Comparison of ENCODE assay signal across 20 cellular contexts in genomic region chr17:67833134-67833533, GRCh38.
"Had no signal": no experiment of that assay in that cellular context is flagged by ENCODE, and none has a peak within 500 bp of the region (broad histone marks: within the 10 kb centered on the region; RNA-seq: fewer than 3 reads in every experiment).

No MANE protein-coding gene starts in this region.

- H3K4me2 ChIP-seq: smooth muscle cell had no signal

- H3K36me3 ChIP-seq: lower lobe of right lung, tibial artery had no signal

- H3K27ac Mint-ChIP-seq: progenitor cell of endocrine pancreas; stimulated activated memory B cell treated with anti-CD40 and anti-IgM and Interleukin-4, amounts not matched to agents 10 μg/mL and 1 μg/mL and 100 μg/mL, for 72 hours; type B pancreatic cell had no signal

- ATAC-seq: left ventricle myocardium superior; lower lobe of right lung; natural killer cell; sciatic nerve; stimulated activated memory B cell treated with anti-CD40 and anti-IgM and Interleukin-4, amounts not matched to agents 10 μg/mL and 1 μg/mL and 100 μg/mL, for 72 hours; stimulated activated naive CD8-positive, alpha-beta T cell treated with anti-CD3 and anti-CD28 coated beads, Interleukin-15, Interleukin-2, amounts not matched to agents 100 U/mL and 50 U/mL, for 24 hours had no signal

- H3K4me3 ChIP-seq: lower lobe of right lung, smooth muscle cell, testis, tibial artery had no signal

- H3K9me3 Mint-ChIP-seq: natural killer cell, type B pancreatic cell had no signal

- H3K9me3 ChIP-seq: lower lobe of right lung, testis, tibial artery had no signal

- H3K27me3 ChIP-seq: testis, tibial artery had no signal

- H3K27ac ChIP-seq: lower lobe of right lung, parathyroid adenoma, testis, tibial artery had no signal

- H3K4me3 Mint-ChIP-seq: natural killer cell; stimulated activated memory B cell treated with anti-CD40 and anti-IgM and Interleukin-4, amounts not matched to agents 10 μg/mL and 1 μg/mL and 100 μg/mL, for 72 hours; type B pancreatic cell had no signal

- H3K27me3 Mint-ChIP-seq: progenitor cell of endocrine pancreas; stimulated activated memory B cell treated with anti-CD40 and anti-IgM and Interleukin-4, amounts not matched to agents 10 μg/mL and 1 μg/mL and 100 μg/mL, for 72 hours; type B pancreatic cell had no signal

- DNase-seq: cortex of kidney; effector CD4-positive, alpha-beta T cell; hypothalamus; left ventricle myocardium superior; lower lobe of right lung; natural killer cell; occipital lobe; stimulated activated CD4-positive, alpha-beta T cell treated with anti-CD3 and anti-CD28 coated beads, Interleukin-12 subunit alpha, Interleukin-12 subunit beta, amount 100 ng/mL, for 4 hours; stimulated activated CD4-positive, alpha-beta T cell treated with anti-CD3 and anti-CD28 coated beads, Interleukin-1b, Interleukin-23, amount 100 ng/mL, for 48 hours; stimulated activated CD4-positive, alpha-beta T cell treated with anti-CD3 and anti-CD28 coated beads, Interleukin-4, amount 100 ng/mL, for 1 hour; stimulated activated naive CD8-positive, alpha-beta T cell treated with anti-CD3 and anti-CD28 coated beads, Interleukin-15, Interleukin-2, amounts not matched to agents 100 U/mL and 50 U/mL, for 24 hours; substantia nigra; testis; tibial artery had no signal

- H3K36me3 Mint-ChIP-seq: natural killer cell had no signal
